ENCODE assay signal across 8 cellular contexts in genomic region chr6:7673063-7673536, GRCh38. TPM values are rescaled to one million over a fixed set of nuclear protein-coding genes. Genes with fewer than 3 reads are reported as not detected.
DNase-seq lines count a peak whose midpoint lies in the region; ATAC-seq, FAIRE-seq and TF ChIP-seq lines count a peak whose summit lies in the region.
"Had no signal": no experiment of that assay in that cellular context is flagged by ENCODE, and none has a peak within 500 bp of the region (broad histone marks: within the 10 kb centered on the region; RNA-seq: fewer than 3 reads in every experiment).

No MANE protein-coding gene starts in this region.

- TF ChIP-seq EP300 in Ishikawa (IDR thresholded peaks at IDR 0.05; ENCODE audit: borderline replicate concordance) = no peak

- dilution Hi-C loops in keratinocyte (cut with MboI; ENCODE audit: extremely low pct_ligation_motif_present, low sequenced_read_pairs) = no loop called here

- no peak for TF ChIP-seq CTCF in breast epithelium (IDR thresholded peaks at IDR 0.05)
- peak in 2 of 3 experiments; percentile 22 to 61 for TF ChIP-seq CTCF in keratinocyte (optimal IDR thresholded peaks at IDR 0.05 in 1 of 3, IDR thresholded peaks at IDR 0.05 in 1 of 3, conservative IDR thresholded peaks at IDR 0.05 in 1 of 3; ENCODE audit: extremely low read depth in 1 of 3, insufficient read depth in 2 of 3, low read length in 3 of 3)
- no peak for TF ChIP-seq CTCF in thoracic aorta (IDR thresholded peaks at IDR 0.05)

- TF ChIP-seq RAD21 in Ishikawa (IDR thresholded peaks at IDR 0.05; ENCODE audit: low read depth) = peak; percentile 49

- intact Hi-C loops in breast epithelium (cut with DNase I; ENCODE audit: low total_unique reads) = no loop called here

- peak overlapping the region; percentile 42 for H3K9ac ChIP-seq in keratinocyte (ENCODE audit: control insufficient read depth, extremely low read depth, insufficient read depth, low read length)

- no peaks in the 10 kb centered on the region for H3K79me2 ChIP-seq in keratinocyte (ENCODE audit: control insufficient read depth, insufficient read depth, low read length)

- peak overlapping the region; percentile 24 to 63 (median 40) for H3K4me3 ChIP-seq in breast epithelium
- peak overlapping the region in 2 of 3 experiments; percentile 32 to 46 for H3K4me3 ChIP-seq in keratinocyte (ENCODE audit: control insufficient read depth in 2 of 3, extremely low read depth in 1 of 3, insufficient read depth in 2 of 3, low read depth in 1 of 3, low read length in 3 of 3)
- H3K4me3 ChIP-seq in thoracic aorta = peak overlapping the region; percentile 33

- H3K36me3 ChIP-seq in breast epithelium = no peaks in the 10 kb centered on the region
- no peaks in the 10 kb centered on the region for H3K36me3 ChIP-seq in keratinocyte (ENCODE audit: control insufficient read depth in 2 of 2, extremely low read depth in 1 of 2, insufficient read depth in 2 of 2, low read length in 2 of 2)
- H3K36me3 ChIP-seq in thoracic aorta = no peaks in the 10 kb centered on the region

- peak overlapping the region; percentile 76 for H2AFZ ChIP-seq in keratinocyte (ENCODE audit: control insufficient read depth, low read length)

- H3K4me2 ChIP-seq in keratinocyte (ENCODE audit: control insufficient read depth, extremely low read depth, insufficient read depth, low read depth, low read length) = peak overlapping the region; percentile 75

- peak; percentile 5 for FAIRE-seq in keratinocyte (lab: Jason Lieb, UNC)

- H3K27me3 ChIP-seq in breast epithelium (no peaks in the 10 kb centered on the region), keratinocyte (ENCODE audit: control insufficient read depth, extremely low read depth, insufficient read depth, low read length) (no peaks in the 10 kb centered on the region), thoracic aorta (replicated peaks; ENCODE audit: insufficient read depth) (no peaks in the 10 kb centered on the region)

- no peaks in the 10 kb centered on the region for H4K20me1 ChIP-seq in keratinocyte (ENCODE audit: control insufficient read depth, extremely low read depth, insufficient read depth, low read length)

- no peaks in the 10 kb centered on the region for H3K9me1 ChIP-seq in keratinocyte (ENCODE audit: control insufficient read depth, extremely low read depth, insufficient read depth, low read length)

- peaks cover 0 to 3% of the 10 kb centered on the region in 2 donors for H3K4me1 ChIP-seq in breast epithelium
- H3K4me1 ChIP-seq in keratinocyte (ENCODE audit: control insufficient read depth, extremely low read depth, insufficient read depth, low read length) = peaks cover 29% of the 10 kb centered on the region
- no peaks in the 10 kb centered on the region for H3K4me1 ChIP-seq in thoracic aorta (ENCODE audit: control insufficient read depth in 1 of 2, low read depth in 2 of 2)

- DNase-seq in breast epithelium (ENCODE audit: low spot score in 2 of 2) (peak in 1 of 2 donors; percentile 20), keratinocyte (ENCODE audit: low read depth, low spot score) (peak; percentile 59), thoracic aorta (ENCODE audit: low spot score) (no peak), activated T-cell treated with anti-CD3 and anti-CD28 coated beads for 4 hours (no peak)
- no peak for DNase-seq in NK-92 treated with Interleukin-12 subunit alpha and Interleukin-12 subunit beta, amount 100 ng/mL, for 24 hours (lab: John Stamatoyannopoulos, UW)
- no peak for DNase-seq in activated T-cell treated with anti-CD3 and anti-CD28 coated beads, Interleukin-2, amount 50 U/mL, for 48 hours
- DNase-seq: T-helper 2 cell had no signal

- TF ChIP-seq POLR2A in breast epithelium (IDR thresholded peaks at IDR 0.05) = no peak

- H3K9me3 ChIP-seq in breast epithelium (no peaks in the 10 kb centered on the region), keratinocyte (ENCODE audit: control insufficient read depth, low read depth, low read length) (no peaks in the 10 kb centered on the region), thoracic aorta (no peaks in the 10 kb centered on the region)

- H3K27ac ChIP-seq in breast epithelium (peak overlapping the region in 1 of 2 donors; percentile 64), keratinocyte (ENCODE audit: control insufficient read depth, insufficient read depth, low read length) (peak overlapping the region; percentile 36), thoracic aorta (no peak overlapping the region)

- ATAC-seq in thoracic aorta (ENCODE audit: insufficient number of reproducible peaks, low FRiP score, low read depth) = no peak

TF ChIP-seq in Ishikawa, 13 proteins besides CTCF, POLR2A, EP300 and RAD21:
- TF ChIP-seq NFIC (IDR thresholded peaks at IDR 0.05) = peak; percentile 22; the same call in 1 of the 2 replicates
- no peak for TF ChIP-seq ZBTB7A (IDR thresholded peaks at IDR 0.05; ENCODE audit: low read depth)

RNA-seq across cellular contexts. Expression of gene BMP6, which starts 52.8 kb away (rescaled TPM):
- total RNA-seq in breast epithelium = 10 to 100 TPM in 1 of 3 donors, 1 to 10 TPM in 2; 3.5 to 11.1 (median 6.2) TPM
- 0.05 to 0.48 TPM (median 0.09 TPM) in 3 replicates for polyA plus RNA-seq in keratinocyte
- 0.50 TPM for polyA plus RNA-seq in keratinocyte (2011; ENCODE audit: low read depth)
- polyA plus RNA-seq in keratinocyte (2011; cell fraction: cytosol; rRNA removed) = 0.04 and 0.15 TPM in 2 replicates
- polyA plus RNA-seq in keratinocyte (2011; cell fraction: nucleus; rRNA removed) = 0.08 and 0.17 TPM in 2 replicates
- polyA plus RNA-seq in keratinocyte (2012; ENCODE audit: low replicate concordance) = 0.36 and 0.90 TPM in 2 replicates
- 0.22 TPM in 1 of 3 replicates, not detected in the others for polyA minus RNA-seq in keratinocyte
- polyA minus RNA-seq in keratinocyte (2011; cell fraction: cytosol; rRNA and poly(A)+ RNA removed) = not detected
- polyA minus RNA-seq in keratinocyte (2011; cell fraction: nucleus; rRNA and poly(A)+ RNA removed) = 0.21 TPM in 1 of 2 replicates, not detected in the other
- total RNA-seq in thoracic aorta = 1 to 10 TPM; 4.7 TPM

Comparison
In these comparisons a context has a peak if more than half of its experiments do, and no peak if none do; other contexts are left out.
1. CTCF ChIP-seq: peak in keratinocyte (2 of 3); none in breast epithelium (0 of 3) and thoracic aorta (single experiment).
2. Peak in every context shown above with its lines, with median percentiles within 50 percentile points of each other: H3K4me3 ChIP-seq.